17 cellular contexts compared by ENCODE assay signal in the genomic region with DNA sequence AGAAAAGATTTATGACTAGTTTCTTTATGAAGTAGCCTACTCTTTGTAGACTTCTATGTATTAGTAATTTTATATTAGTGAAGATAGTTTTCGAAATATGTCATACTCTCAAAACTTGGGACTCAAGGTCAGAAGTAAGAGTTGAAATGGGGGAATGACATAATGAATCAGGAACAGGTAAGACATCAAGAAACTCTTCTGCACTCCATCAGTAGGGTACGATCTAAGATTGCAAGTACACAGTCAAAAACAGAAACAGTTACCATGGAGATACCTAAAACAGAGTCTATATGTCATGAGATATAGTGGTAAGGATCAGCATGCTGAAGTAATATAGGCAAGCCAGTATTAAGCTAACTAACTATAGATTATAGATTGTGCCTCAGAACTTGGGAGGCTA.
DNase-seq lines count a peak whose midpoint lies in the region; ATAC-seq lines count a peak whose summit lies in the region.
"Had no signal": no experiment of that assay in that cellular context is flagged by ENCODE, and none has a peak within 500 bp of the region (broad histone marks: within the 10 kb centered on the region; RNA-seq: fewer than 3 reads in every experiment).

No MANE protein-coding gene starts in this region.

- no peak for DNase-seq in middle frontal gyrus (ENCODE audit: extremely low spot score, low spot score)
- DNase-seq in globus pallidus (ENCODE audit: low spot score) = no peak
- no peak for DNase-seq in substantia nigra (lab: John Stamatoyannopoulos, UW)
- DNase-seq: activated CD4-positive, alpha-beta memory T cell treated with anti-CD3 and anti-CD28 coated beads for 36 hours; dermis blood vessel endothelial cell; DMS79 treated with DMSO at 0.1 percent for 48 hours; GM23248; left lung; naive B cell; NCI-H1930; NCI-H510A treated with DMSO at 0.1 percent for 48 hours had no signal

- H3K27ac ChIP-seq in substantia nigra (ENCODE audit: low read depth, low read length, poor library complexity, severe bottlenecking) = no peak overlapping the region
- H3K27ac ChIP-seq: BLaER1, GM23248, left lung, SK-N-MC had no signal

- ATAC-seq in GM18520 (IDR thresholded peaks at IDR 0.05; ENCODE audit: unreplicated experiment) (peak; percentile 69), GM21447 (IDR thresholded peaks at IDR 0.05; ENCODE audit: unreplicated experiment) (peak; percentile 66), HG03025 (IDR thresholded peaks at IDR 0.05; ENCODE audit: low FRiP score, unreplicated experiment) (peak; percentile 74), HG03575 (IDR thresholded peaks at IDR 0.05; ENCODE audit: extremely low read depth, insufficient number of reproducible peaks, low FRiP score, unreplicated experiment) (peak; percentile 91)
- ATAC-seq: left lung had no signal
